ENCODE assay signal across 31 cellular contexts in the genomic region with DNA sequence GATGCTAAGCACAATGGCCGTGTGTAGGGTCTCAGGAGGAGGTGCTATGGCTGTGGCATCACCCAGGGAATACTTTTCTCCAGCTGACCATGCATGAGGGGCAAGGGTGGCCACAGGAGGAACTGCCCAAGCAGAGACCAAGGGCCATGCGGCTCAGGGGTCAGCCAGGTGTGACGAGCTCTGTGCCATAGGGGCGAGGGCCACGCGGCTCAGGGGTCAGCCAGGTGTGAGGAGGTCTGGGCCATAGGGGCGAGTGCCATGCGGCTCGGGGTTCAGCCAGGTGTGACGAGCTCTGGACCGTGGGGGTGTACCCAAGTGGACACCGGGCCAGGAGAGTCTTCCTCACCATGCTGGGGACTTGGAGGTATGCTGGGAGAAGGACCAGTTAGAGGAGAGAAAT.
"Had no signal": no experiment of that assay in that cellular context is flagged by ENCODE, and none has a peak within 500 bp of the region (broad histone marks: within the 10 kb centered on the region; RNA-seq: fewer than 3 reads in every experiment).

No MANE protein-coding gene starts in this region.

- H3K27ac ChIP-seq: adrenal gland, body of pancreas, esophagus muscularis mucosa, foreskin keratinocyte, gastrocnemius medialis, VCaP had no signal

- DNase-seq: activated CD4-positive, alpha-beta T cell treated with anti-CD3 and anti-CD28 coated beads for 1 hour; activated CD4-positive, alpha-beta T cell treated with anti-CD3 and anti-CD28 coated beads for 48 hours; activated CD4-positive, alpha-beta T cell treated with anti-CD3 and anti-CD28 coated beads, Interleukin-2, amount 50 U/mL, for 1 hour; activated CD4-positive, alpha-beta T cell treated with anti-CD3 and anti-CD28 coated beads, Interleukin-2, amount 50 U/mL, for 48 hours; activated effector memory CD4-positive, alpha-beta T cell treated with anti-CD3 and anti-CD28 coated beads, Interleukin-2, amount 50 U/mL, for 16 hours; activated naive CD4-positive, alpha-beta T cell treated with anti-CD3 and anti-CD28 coated beads for 36 hours; activated naive CD8-positive, alpha-beta T cell treated with anti-CD3 and anti-CD28 coated beads for 36 hours; activated naive CD8-positive, alpha-beta T cell treated with anti-CD3 and anti-CD28 coated beads, Interleukin-2, amount 50 U/mL, for 24 hours; activated T-cell treated with anti-CD3 and anti-CD28 coated beads, Interleukin-2, amount 50 U/mL, for 1 hour; activated T-cell treated with anti-CD3 and anti-CD28 coated beads, Interleukin-2, amount 50 U/mL, for 48 hours; adrenal gland; amygdala; aorta; body of pancreas; cortex of kidney; dermis blood vessel endothelial cell; effector CD4-positive, alpha-beta T cell; effector memory CD8-positive, alpha-beta T cell; erythroblast; foreskin keratinocyte; gastrocnemius medialis; glutamatergic neuron; T-helper 2 cell had no signal

- H3K36me3 Mint-ChIP-seq: activated naive CD4-positive, alpha-beta T cell treated with anti-CD3 and anti-CD28 coated beads, Interleukin-2, amount 50 U/mL, for 24 hours; activated naive CD8-positive, alpha-beta T cell treated with anti-CD3 and anti-CD28 coated beads for 36 hours had no signal

- H3K4me3 Mint-ChIP-seq: activated naive CD4-positive, alpha-beta T cell treated with anti-CD3 and anti-CD28 coated beads for 36 hours; activated naive CD4-positive, alpha-beta T cell treated with anti-CD3 and anti-CD28 coated beads, Interleukin-2, amount 50 U/mL, for 24 hours; activated naive CD8-positive, alpha-beta T cell treated with anti-CD3 and anti-CD28 coated beads for 36 hours; activated naive CD8-positive, alpha-beta T cell treated with anti-CD3 and anti-CD28 coated beads, Interleukin-2, amount 50 U/mL, for 24 hours; activated T-helper 1 cell treated with anti-CD3 and anti-CD28 coated beads, Interleukin-12 subunit alpha, Interleukin-12 subunit beta, Interleukin-2, Interleukin-4 antibody, amounts not matched to agents 30 ng/mL and 10 ng/mL and 1 ng/mL, durations not matched to agents 14 hours and 24 hours and 36 hours; effector memory CD8-positive, alpha-beta T cell; WTC11 had no signal

- H3K9me3 Mint-ChIP-seq: activated naive CD4-positive, alpha-beta T cell treated with anti-CD3 and anti-CD28 coated beads for 36 hours; activated naive CD4-positive, alpha-beta T cell treated with anti-CD3 and anti-CD28 coated beads, Interleukin-2, amount 50 U/mL, for 24 hours; activated naive CD8-positive, alpha-beta T cell treated with anti-CD3 and anti-CD28 coated beads for 36 hours; activated naive CD8-positive, alpha-beta T cell treated with anti-CD3 and anti-CD28 coated beads, Interleukin-2, amount 50 U/mL, for 24 hours; activated T-helper 1 cell treated with anti-CD3 and anti-CD28 coated beads, Interleukin-12 subunit alpha, Interleukin-12 subunit beta, Interleukin-2, Interleukin-4 antibody, amounts not matched to agents 30 ng/mL and 10 ng/mL and 1 ng/mL, durations not matched to agents 14 hours and 24 hours and 36 hours; activated T-helper 2 cell treated with anti-CD3 and anti-CD28 coated beads, Interferon-gamma antibody, Interleukin-2, Interleukin-4, amounts not matched to agents 10 μg/mL and 5 μg/mL and 100 μg/mL, durations not matched to agents 14 hours and 24 hours and 36 hours; effector memory CD8-positive, alpha-beta T cell had no signal

- H3K4me3 ChIP-seq: adrenal gland, body of pancreas, esophagus muscularis mucosa, gastrocnemius medialis had no signal

- H3K4me1 Mint-ChIP-seq: activated naive CD4-positive, alpha-beta T cell treated with anti-CD3 and anti-CD28 coated beads, Interleukin-2, amount 50 U/mL, for 24 hours; activated naive CD8-positive, alpha-beta T cell treated with anti-CD3 and anti-CD28 coated beads for 36 hours; activated naive CD8-positive, alpha-beta T cell treated with anti-CD3 and anti-CD28 coated beads, Interleukin-2, amount 50 U/mL, for 24 hours had no signal

- ATAC-seq: activated naive CD8-positive, alpha-beta T cell treated with anti-CD3 and anti-CD28 coated beads, Interleukin-2, amount 50 U/mL, for 24 hours; body of pancreas; effector memory CD8-positive, alpha-beta T cell; foreskin keratinocyte; gastrocnemius medialis; WTC11 had no signal

- H3K36me3 ChIP-seq: adrenal gland, esophagus muscularis mucosa, gastrocnemius medialis had no signal

- H3K9me3 ChIP-seq: adrenal gland, body of pancreas, esophagus muscularis mucosa, gastrocnemius medialis had no signal

- H3K27me3 ChIP-seq: adrenal gland, foreskin keratinocyte had no signal

- FAIRE-seq: colon, TTC549 had no signal

- H3K27ac Mint-ChIP-seq: activated naive CD4-positive, alpha-beta T cell treated with anti-CD3 and anti-CD28 coated beads for 36 hours; activated naive CD4-positive, alpha-beta T cell treated with anti-CD3 and anti-CD28 coated beads, Interleukin-2, amount 50 U/mL, for 24 hours; activated naive CD8-positive, alpha-beta T cell treated with anti-CD3 and anti-CD28 coated beads for 36 hours; activated naive CD8-positive, alpha-beta T cell treated with anti-CD3 and anti-CD28 coated beads, Interleukin-2, amount 50 U/mL, for 24 hours; activated T-helper 1 cell treated with anti-CD3 and anti-CD28 coated beads, Interleukin-12 subunit alpha, Interleukin-12 subunit beta, Interleukin-2, Interleukin-4 antibody, amounts not matched to agents 30 ng/mL and 10 ng/mL and 1 ng/mL, durations not matched to agents 14 hours and 24 hours and 36 hours; activated T-helper 2 cell treated with anti-CD3 and anti-CD28 coated beads, Interferon-gamma antibody, Interleukin-2, Interleukin-4, amounts not matched to agents 10 μg/mL and 5 μg/mL and 100 μg/mL, durations not matched to agents 14 hours and 24 hours and 36 hours; effector memory CD8-positive, alpha-beta T cell; WTC11 had no signal

- H3K4me1 ChIP-seq: adrenal gland, body of pancreas, esophagus muscularis mucosa, foreskin keratinocyte, gastrocnemius medialis had no signal
